ENCODE assay signal across 11 cellular contexts in the genomic region with DNA sequence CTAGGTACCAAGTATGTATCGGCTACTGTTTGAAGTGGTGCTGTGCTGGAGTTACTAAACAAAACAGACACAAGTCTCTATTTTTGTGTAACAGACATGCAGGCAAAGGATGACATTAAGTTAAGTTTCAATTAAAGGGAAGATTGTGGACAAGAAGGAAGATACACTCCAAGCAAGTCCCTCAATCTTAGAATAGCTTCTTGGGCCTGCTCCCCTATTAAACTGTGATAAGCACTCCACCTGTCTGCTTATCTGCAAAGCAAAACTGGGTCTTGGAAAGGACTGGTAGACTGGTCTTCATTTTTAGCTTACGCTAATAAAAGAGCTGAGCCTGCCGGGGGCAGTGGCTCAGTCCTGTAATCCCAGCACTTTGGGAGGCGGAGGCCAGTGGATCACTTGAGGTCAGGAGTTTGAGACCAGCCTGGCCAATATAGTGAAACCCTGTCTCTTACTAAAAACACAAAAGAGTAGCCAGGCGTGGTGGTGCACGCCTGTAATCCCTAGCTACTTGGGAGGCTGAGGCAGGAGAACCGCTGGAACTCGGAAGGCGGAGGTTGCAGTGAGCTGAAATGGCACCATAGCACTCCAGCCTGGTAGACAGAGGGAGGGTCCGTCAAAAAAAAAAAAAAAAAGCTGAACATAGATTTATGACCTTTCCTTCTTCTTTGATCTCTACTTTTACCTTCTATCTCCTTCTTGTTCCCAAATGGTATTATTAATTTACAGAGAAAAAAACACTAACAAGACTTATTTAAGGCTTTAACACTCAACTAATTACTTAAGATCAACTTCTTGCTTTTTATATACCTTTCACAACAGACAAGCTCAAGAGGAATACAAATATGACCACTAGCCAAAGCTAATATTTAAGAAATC. TPM values are rescaled to one million over a fixed set of nuclear protein-coding genes. Genes with fewer than 3 reads are reported as not detected.
DNase-seq lines count a peak whose midpoint lies in the region; ATAC-seq and TF ChIP-seq lines count a peak whose summit lies in the region.
"Had no signal": no experiment of that assay in that cellular context is flagged by ENCODE, and none has a peak within 500 bp of the region (broad histone marks: within the 10 kb centered on the region; RNA-seq: fewer than 3 reads in every experiment).

No MANE protein-coding gene starts in this region.

- H3K36me3 ChIP-seq in hepatocyte (replicated peaks; ENCODE audit: insufficient read depth, low read depth): no peaks in the 10 kb centered on the region

- ATAC-seq in activated CD8-positive, alpha-beta memory T cell treated with anti-CD3 and anti-CD28 coated beads, Interleukin-2, amount 10 ng/mL, durations not matched to agents 7 days and 5 days: no peak
- no peak for ATAC-seq in stimulated activated memory B cell treated with anti-CD40 and anti-IgM and Interleukin-4, amounts not matched to agents 10 μg/mL and 1 μg/mL and 100 μg/mL, for 72 hours
- ATAC-seq in HG03342 (IDR thresholded peaks at IDR 0.05; ENCODE audit: unreplicated experiment): no peak
- no peak for ATAC-seq in HG02678 (IDR thresholded peaks at IDR 0.05; ENCODE audit: unreplicated experiment)
- ATAC-seq: Panc1 had no signal

- CTCF ChIA-PET in activated CD8-positive, alpha-beta memory T cell treated with anti-CD3 and anti-CD28 coated beads, Interleukin-2, amount 10 ng/mL, durations not matched to agents 7 days and 5 days (lab: Charles Lee): interaction anchor here (0.9 to 1.7 kb wide), 5 partner anchors 9 to 89 kb away, joined by 3 to 12 read pairs (median 3); no protein-coding TSS in a partner anchor
- CTCF ChIA-PET in activated CD4-positive, alpha-beta memory T cell treated with anti-CD3 and anti-CD28 coated beads, Interleukin-2, amount 10 ng/mL, durations not matched to agents 7 days and 5 days (lab: Charles Lee): interaction anchor here (0.7 to 2.1 kb wide), 4 partner anchors 10 to 1011 kb away, joined by 3 to 13 read pairs (median 4); no protein-coding TSS in a partner anchor

- POLR2A ChIA-PET in activated CD4-positive, alpha-beta memory T cell treated with anti-CD3 and anti-CD28 coated beads, Interleukin-2, amount 10 ng/mL, durations not matched to agents 7 days and 5 days (lab: Charles Lee): interaction anchor here (0.7 to 2.9 kb wide), 6 partner anchors 9 to 321 kb away, joined by 3 to 17 read pairs (median 8); a partner anchor contains a TSS

- H3K79me2 ChIP-seq in hepatocyte: peaks cover 86% of the 10 kb centered on the region

- H3K27ac ChIP-seq in hepatocyte: peak overlapping the region; percentile 6

- H3K4me3 Mint-ChIP-seq in activated CD8-positive, alpha-beta memory T cell treated with anti-CD3 and anti-CD28 coated beads, Interleukin-2, amount 10 ng/mL, durations not matched to agents 7 days and 5 days: peak overlapping the region; percentile 99
- peak overlapping the region; percentile 83 for H3K4me3 Mint-ChIP-seq in activated CD4-positive, alpha-beta memory T cell treated with anti-CD3 and anti-CD28 coated beads, Interleukin-2, amount 10 ng/mL, durations not matched to agents 7 days and 5 days
- peak overlapping the region; percentile 100 for H3K4me3 Mint-ChIP-seq in stimulated activated memory B cell treated with anti-CD40 and anti-IgM and Interleukin-4, amounts not matched to agents 10 μg/mL and 1 μg/mL and 100 μg/mL, for 72 hours

- no peaks in the 10 kb centered on the region for H3K27me3 Mint-ChIP-seq in activated CD8-positive, alpha-beta memory T cell treated with anti-CD3 and anti-CD28 coated beads, Interleukin-2, amount 10 ng/mL, durations not matched to agents 7 days and 5 days
- no peaks in the 10 kb centered on the region for H3K27me3 Mint-ChIP-seq in activated CD4-positive, alpha-beta memory T cell treated with anti-CD3 and anti-CD28 coated beads, Interleukin-2, amount 10 ng/mL, durations not matched to agents 7 days and 5 days
- no peaks in the 10 kb centered on the region for H3K27me3 Mint-ChIP-seq in stimulated activated memory B cell treated with anti-CD40 and anti-IgM and Interleukin-4, amounts not matched to agents 10 μg/mL and 1 μg/mL and 100 μg/mL, for 72 hours

- DNase-seq in activated CD8-positive, alpha-beta memory T cell treated with anti-CD3 and anti-CD28 coated beads, Interleukin-2, amount 10 ng/mL, durations not matched to agents 7 days and 5 days: no peak
- no peak for DNase-seq in activated CD8-positive, alpha-beta memory T cell treated with anti-CD3 and anti-CD28 coated beads for 24 hours
- DNase-seq in activated CD4-positive, alpha-beta memory T cell treated with anti-CD3 and anti-CD28 coated beads, Interleukin-2, amount 10 ng/mL, durations not matched to agents 7 days and 5 days: no peak
- DNase-seq in hepatocyte (ENCODE audit: low spot score) (no peak), NCI-H2029 (lab: John Stamatoyannopoulos, UW) (no peak)
- DNase-seq: activated CD4-positive, alpha-beta T cell treated with anti-CD3 and anti-CD28 coated beads for 48 hours; caudate nucleus had no signal

- H3K4me1 Mint-ChIP-seq in activated CD8-positive, alpha-beta memory T cell treated with anti-CD3 and anti-CD28 coated beads, Interleukin-2, amount 10 ng/mL, durations not matched to agents 7 days and 5 days: peaks cover 63% of the 10 kb centered on the region
- peaks cover 65% of the 10 kb centered on the region for H3K4me1 Mint-ChIP-seq in activated CD4-positive, alpha-beta memory T cell treated with anti-CD3 and anti-CD28 coated beads, Interleukin-2, amount 10 ng/mL, durations not matched to agents 7 days and 5 days
- H3K4me1 Mint-ChIP-seq in stimulated activated memory B cell treated with anti-CD40 and anti-IgM and Interleukin-4, amounts not matched to agents 10 μg/mL and 1 μg/mL and 100 μg/mL, for 72 hours: peaks cover 52% of the 10 kb centered on the region

- WGBS in hepatocyte (ENCODE audit: low lambda C conversion rate, missing lambda C conversion rate): 87% methylated on average over 10 of the region's 10 CpGs

- H3K4me3 ChIP-seq in hepatocyte: peak overlapping the region; percentile 52

- no peak for TF ChIP-seq CTCF in hepatocyte (IDR thresholded peaks at IDR 0.05; ENCODE audit: poor library complexity)

- no peaks in the 10 kb centered on the region for H3K27me3 ChIP-seq in hepatocyte

- no peaks in the 10 kb centered on the region for H3K9me2 ChIP-seq in hepatocyte (replicated peaks; ENCODE audit: insufficient read depth)

- H3K9me3 Mint-ChIP-seq in activated CD8-positive, alpha-beta memory T cell treated with anti-CD3 and anti-CD28 coated beads, Interleukin-2, amount 10 ng/mL, durations not matched to agents 7 days and 5 days (ENCODE audit: low read depth): no peaks in the 10 kb centered on the region
- H3K9me3 Mint-ChIP-seq in activated CD4-positive, alpha-beta memory T cell treated with anti-CD3 and anti-CD28 coated beads, Interleukin-2, amount 10 ng/mL, durations not matched to agents 7 days and 5 days: no peaks in the 10 kb centered on the region
- no peaks in the 10 kb centered on the region for H3K9me3 Mint-ChIP-seq in stimulated activated memory B cell treated with anti-CD40 and anti-IgM and Interleukin-4, amounts not matched to agents 10 μg/mL and 1 μg/mL and 100 μg/mL, for 72 hours

- peaks cover 8% of the 10 kb centered on the region for H3K4me1 ChIP-seq in hepatocyte (ENCODE audit: insufficient read depth)

- peaks cover 75% of the 10 kb centered on the region for H4K20me1 ChIP-seq in hepatocyte (ENCODE audit: insufficient read depth, poor library complexity, severe bottlenecking)

- peaks cover 69% of the 10 kb centered on the region for H3K36me3 Mint-ChIP-seq in activated CD8-positive, alpha-beta memory T cell treated with anti-CD3 and anti-CD28 coated beads, Interleukin-2, amount 10 ng/mL, durations not matched to agents 7 days and 5 days
- peaks cover 77% of the 10 kb centered on the region for H3K36me3 Mint-ChIP-seq in activated CD4-positive, alpha-beta memory T cell treated with anti-CD3 and anti-CD28 coated beads, Interleukin-2, amount 10 ng/mL, durations not matched to agents 7 days and 5 days (ENCODE audit: low read depth)
- peaks cover 72% of the 10 kb centered on the region for H3K36me3 Mint-ChIP-seq in stimulated activated memory B cell treated with anti-CD40 and anti-IgM and Interleukin-4, amounts not matched to agents 10 μg/mL and 1 μg/mL and 100 μg/mL, for 72 hours

- H3K4me2 ChIP-seq in hepatocyte: peak overlapping the region; percentile 85

- H2AFZ ChIP-seq in hepatocyte: no peak overlapping the region

- H3K27ac Mint-ChIP-seq in activated CD8-positive, alpha-beta memory T cell treated with anti-CD3 and anti-CD28 coated beads, Interleukin-2, amount 10 ng/mL, durations not matched to agents 7 days and 5 days: peak overlapping the region; percentile 75
- peak overlapping the region; percentile 23 for H3K27ac Mint-ChIP-seq in activated CD4-positive, alpha-beta memory T cell treated with anti-CD3 and anti-CD28 coated beads, Interleukin-2, amount 10 ng/mL, durations not matched to agents 7 days and 5 days
- H3K27ac Mint-ChIP-seq in stimulated activated memory B cell treated with anti-CD40 and anti-IgM and Interleukin-4, amounts not matched to agents 10 μg/mL and 1 μg/mL and 100 μg/mL, for 72 hours: no peak overlapping the region

- no peaks in the 10 kb centered on the region for H3K9me3 ChIP-seq in hepatocyte (ENCODE audit: low read depth)

RNA-seq across cellular contexts. Expression of a gene that starts 4.1 kb away (rescaled TPM):
- total RNA-seq in activated CD8-positive, alpha-beta memory T cell treated with anti-CD3 and anti-CD28 coated beads, Interleukin-2, amount 10 ng/mL, durations not matched to agents 7 days and 5 days: 100 to 1,000 TPM; 452 to 527 TPM
- 100 to 1,000 TPM; 511 to 521 TPM for total RNA-seq in activated CD4-positive, alpha-beta memory T cell treated with anti-CD3 and anti-CD28 coated beads, Interleukin-2, amount 10 ng/mL, durations not matched to agents 7 days and 5 days
- 432 and 433 TPM in 2 replicates for total RNA-seq in hepatocyte
- 42.3 and 50.1 TPM in 2 replicates for polyA plus RNA-seq in hepatocyte

RNA-seq across cellular contexts. Expression of a gene that starts 34.1 kb away (rescaled TPM):
- 1 to 10 TPM in 1 of 2 experiments, under 1 TPM in 1; 0.23 to 1.2 TPM for total RNA-seq in activated CD8-positive, alpha-beta memory T cell treated with anti-CD3 and anti-CD28 coated beads, Interleukin-2, amount 10 ng/mL, durations not matched to agents 7 days and 5 days
- under 1 TPM; 0.75 to 0.88 TPM for total RNA-seq in activated CD4-positive, alpha-beta memory T cell treated with anti-CD3 and anti-CD28 coated beads, Interleukin-2, amount 10 ng/mL, durations not matched to agents 7 days and 5 days
- 92.4 and 98.9 TPM in 2 replicates for total RNA-seq in hepatocyte
- 169 and 171 TPM in 2 replicates for polyA plus RNA-seq in hepatocyte

RNA-seq across cellular contexts. Expression of a gene that starts 47.0 kb away (rescaled TPM):
- total RNA-seq in activated CD8-positive, alpha-beta memory T cell treated with anti-CD3 and anti-CD28 coated beads, Interleukin-2, amount 10 ng/mL, durations not matched to agents 7 days and 5 days: not detected
- not detected for total RNA-seq in activated CD4-positive, alpha-beta memory T cell treated with anti-CD3 and anti-CD28 coated beads, Interleukin-2, amount 10 ng/mL, durations not matched to agents 7 days and 5 days
- 0.24 and 0.50 TPM in 2 replicates for total RNA-seq in hepatocyte
- polyA plus RNA-seq in hepatocyte: 0.08 and 0.30 TPM in 2 replicates

Comparison
In these comparisons a context has a peak if more than half of its experiments do, and no peak if none do; other contexts are left out.
1. RNA of a gene that starts 34.1 kb away (total RNA-seq): 92.4 to 98.9 TPM in hepatocyte; 0.23 to 1.2 TPM in activated CD8-positive, alpha-beta memory T cell treated with anti-CD3 and anti-CD28 coated beads, Interleukin-2, amount 10 ng/mL, durations not matched to agents 7 days and 5 days and 0.75 to 0.88 TPM in activated CD4-positive, alpha-beta memory T cell treated with anti-CD3 and anti-CD28 coated beads, Interleukin-2, amount 10 ng/mL, durations not matched to agents 7 days and 5 days; every median in the first group is over 10 times any median in the second.
2. Peak in every context shown above with its lines, with median percentiles within 50 percentile points of each other: H3K4me3 Mint-ChIP-seq.